In genomic region chr19:54627912-54628311, GRCh38 we compare ENCODE assay signal across 11 cellular contexts. TPM values are rescaled to one million over a fixed set of nuclear protein-coding genes. Genes with fewer than 3 reads are reported as not detected.
"Had no signal": no experiment of that assay in that cellular context is flagged by ENCODE, and none has a peak within 500 bp of the region (broad histone marks: within the 10 kb centered on the region; RNA-seq: fewer than 3 reads in every experiment).

No MANE protein-coding gene starts in this region.

RNA-seq across cellular contexts. Expression of gene LILRB1, which starts 2.4 kb away (rescaled TPM):
- total RNA-seq: astrocyte, dermis microvascular lymphatic vessel endothelial cell, endothelial cell of umbilical vein, epithelial cell of proximal tubule, foreskin keratinocyte, WTC11 had no signal
- polyA plus RNA-seq: endothelial cell of umbilical vein, foreskin keratinocyte had no signal

RNA-seq across cellular contexts. Expression of gene LILRA1, which starts 34.5 kb away (rescaled TPM):
- total RNA-seq: activated CD8-positive, alpha-beta T cell treated with anti-CD3 and anti-CD28 coated beads for 36 hours; activated T-cell treated with anti-CD3 and anti-CD28 coated beads, Interleukin-2, amount 50 U/mL, for 4 hours; activated T-helper 17 cell treated with anti-CD3 and anti-CD28 coated beads, Interleukin-2, amount 50 U/mL, for 72 hours; astrocyte; dermis microvascular lymphatic vessel endothelial cell; endothelial cell of umbilical vein; epithelial cell of proximal tubule; foreskin keratinocyte; T-helper 2 cell treated with Interferon-gamma antibody and Interleukin-4, amounts not matched to agents 100 ng/mL and 5 ng/mL, for 36 hours; WTC11 had no signal
- polyA plus RNA-seq: endothelial cell of umbilical vein, foreskin keratinocyte had no signal

RNA-seq across cellular contexts. Expression of gene LILRB4, which starts 34.9 kb away (rescaled TPM):
- total RNA-seq: activated CD8-positive, alpha-beta T cell treated with anti-CD3 and anti-CD28 coated beads for 36 hours; activated T-helper 17 cell treated with anti-CD3 and anti-CD28 coated beads, Interleukin-2, amount 50 U/mL, for 72 hours; astrocyte; dermis microvascular lymphatic vessel endothelial cell; endothelial cell of umbilical vein; epithelial cell of proximal tubule; foreskin keratinocyte; WTC11 had no signal
- polyA plus RNA-seq: endothelial cell of umbilical vein, foreskin keratinocyte had no signal

RNA-seq across cellular contexts. Expression of gene LILRA2, which starts 54.3 kb away (rescaled TPM):
- total RNA-seq: activated CD8-positive, alpha-beta T cell treated with anti-CD3 and anti-CD28 coated beads for 36 hours; activated T-cell treated with anti-CD3 and anti-CD28 coated beads, Interleukin-2, amount 50 U/mL, for 4 hours; activated T-helper 17 cell treated with anti-CD3 and anti-CD28 coated beads, Interleukin-2, amount 50 U/mL, for 72 hours; astrocyte; dermis microvascular lymphatic vessel endothelial cell; endothelial cell of umbilical vein; epithelial cell of proximal tubule; esophagus mucosa; foreskin keratinocyte; T-helper 2 cell treated with Interferon-gamma antibody and Interleukin-4, amounts not matched to agents 100 ng/mL and 5 ng/mL, for 36 hours; WTC11 had no signal
- polyA plus RNA-seq: endothelial cell of umbilical vein, foreskin keratinocyte had no signal
